1 cellular context compared by ENCODE assay signal in the genomic region with DNA sequence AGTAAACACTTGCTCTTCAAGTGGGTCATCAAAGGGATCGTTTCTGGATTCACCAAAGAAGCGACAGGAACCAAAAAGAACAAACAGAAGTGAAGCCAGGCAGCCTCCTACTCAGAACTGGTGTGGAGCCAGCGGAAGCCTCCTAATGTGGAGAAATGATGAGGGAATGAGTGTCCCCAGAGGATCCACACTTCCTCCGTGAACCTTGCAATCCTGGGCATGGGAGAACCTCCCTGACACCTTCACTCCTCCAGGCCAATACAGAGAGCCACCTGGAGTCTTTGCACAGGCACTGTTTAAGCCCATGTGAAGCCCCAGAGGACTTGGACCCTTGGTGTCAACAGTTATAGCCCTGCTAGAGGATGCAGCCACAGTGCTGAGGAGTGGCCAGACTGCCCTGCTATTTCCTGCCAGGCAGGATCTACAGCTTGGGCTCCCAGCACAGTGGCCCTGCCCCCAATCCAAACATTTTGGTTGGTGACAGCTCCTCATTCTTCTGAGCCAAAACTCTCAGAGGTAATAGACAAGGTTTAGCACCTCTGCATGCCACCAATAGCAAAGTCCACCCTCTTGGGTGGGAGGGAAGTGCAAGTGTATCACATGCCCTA.
TF ChIP-seq lines count a peak whose summit lies in the region.

No MANE protein-coding gene starts in this region.

TF ChIP-seq in HepG2, 621 proteins besides CTCF, POLR2A, EP300 and RAD21 (continued from another document):
- TF ChIP-seq, protein P1, sequence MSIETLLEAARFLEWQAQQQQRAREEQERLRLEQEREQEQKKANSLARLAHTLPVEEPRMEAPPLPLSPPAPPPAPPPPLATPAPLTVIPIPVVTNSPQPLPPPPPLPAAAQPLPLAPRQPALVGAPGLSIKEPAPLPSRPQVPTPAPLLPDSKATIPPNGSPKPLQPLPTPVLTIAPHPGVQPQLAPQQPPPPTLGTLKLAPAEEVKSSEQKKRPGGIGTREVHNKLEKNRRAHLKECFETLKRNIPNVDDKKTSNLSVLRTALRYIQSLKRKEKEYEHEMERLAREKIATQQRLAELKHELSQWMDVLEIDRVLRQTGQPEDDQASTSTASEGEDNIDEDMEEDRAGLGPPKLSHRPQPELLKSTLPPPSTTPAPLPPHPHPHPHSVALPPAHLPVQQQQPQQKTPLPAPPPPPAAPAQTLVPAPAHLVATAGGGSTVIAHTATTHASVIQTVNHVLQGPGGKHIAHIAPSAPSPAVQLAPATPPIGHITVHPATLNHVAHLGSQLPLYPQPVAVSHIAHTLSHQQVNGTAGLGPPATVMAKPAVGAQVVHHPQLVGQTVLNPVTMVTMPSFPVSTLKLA (IDR thresholded peaks at IDR 0.05) = no peak
